Comparison of ENCODE assay signal across 9 cellular contexts in the genomic region with DNA sequence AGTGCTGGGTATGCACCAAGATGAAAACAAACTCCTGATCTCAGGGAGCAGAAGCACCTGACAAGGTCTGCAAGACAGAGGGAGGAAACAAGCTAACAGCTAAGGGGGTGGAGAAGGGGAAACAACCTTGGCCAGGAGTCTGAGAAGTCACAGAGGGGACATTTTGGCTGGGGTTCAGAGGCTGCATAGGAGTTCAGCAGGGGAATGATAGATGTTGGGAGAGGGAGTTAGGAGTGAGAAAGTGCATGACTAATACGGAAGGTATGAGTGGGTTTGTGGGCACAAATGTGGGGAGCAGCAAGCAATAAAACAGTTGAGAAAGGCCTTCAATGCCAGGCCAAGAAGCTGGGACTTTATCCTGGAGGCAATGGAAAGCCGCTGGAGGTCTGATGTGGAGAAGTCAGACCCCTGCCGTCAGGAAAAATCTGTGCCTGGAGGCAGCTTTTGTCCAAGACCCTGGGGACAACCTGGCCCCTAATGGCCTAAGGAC. TPM values are rescaled to one million over a fixed set of nuclear protein-coding genes. Genes with fewer than 3 reads are reported as not detected.
DNase-seq lines count a peak whose midpoint lies in the region; ATAC-seq and TF ChIP-seq lines count a peak whose summit lies in the region.
"Had no signal": no experiment of that assay in that cellular context is flagged by ENCODE, and none has a peak within 500 bp of the region (broad histone marks: within the 10 kb centered on the region; RNA-seq: fewer than 3 reads in every experiment).

No MANE protein-coding gene starts in this region.

- no peaks in the 10 kb centered on the region for H3K27me3 ChIP-seq in Panc1 (ENCODE audit: control insufficient read depth, insufficient read depth, low read length)
- H3K27me3 ChIP-seq in psoas muscle (ENCODE audit: insufficient read depth in 3 of 3, low read length in 2 of 3): peaks cover 0 to 12% (median 2%) of the 10 kb centered on the region in 3 donors

- H3K27ac ChIP-seq in Panc1 (ENCODE audit: low read length) (peak overlapping the region; percentile 83), psoas muscle (peak overlapping the region; percentile 10)

- peaks cover 13% of the 10 kb centered on the region for H3K36me3 ChIP-seq in Panc1 (ENCODE audit: control insufficient read depth, insufficient read depth, low read length)
- peaks cover 0 to 14% of the 10 kb centered on the region in 2 donors for H3K36me3 ChIP-seq in psoas muscle (ENCODE audit: insufficient read depth in 1 of 2, low read depth in 1 of 2)

- peak; percentile 22 for ATAC-seq in Panc1
- no peak for ATAC-seq in psoas muscle
- ATAC-seq in GM18870 (IDR thresholded peaks at IDR 0.05; ENCODE audit: unreplicated experiment): no peak
- no peak for ATAC-seq in GM18498 (IDR thresholded peaks at IDR 0.05; ENCODE audit: unreplicated experiment)
- no peak for ATAC-seq in GM21717 (IDR thresholded peaks at IDR 0.05; ENCODE audit: unreplicated experiment)
- ATAC-seq: effector memory CD8-positive, alpha-beta T cell had no signal

- WGBS in psoas muscle, 3 donors: 75 to 84% (median 83%) methylated on average over 3 of the region's 3 CpGs

- POLR2A ChIA-PET in Panc1 (lab: Charles Lee): interaction anchor here (0.9 kb wide), 1 partner anchor 57 kb away, joined by 3 read pairs; no protein-coding TSS in a partner anchor

- BruUV-seq in Panc1 (replicated peaks; lab: Mats Ljungman, UMichigan): no TSS peak

- DNase-seq in GOT3 (lab: John Stamatoyannopoulos, UW): peak; percentile 16
- DNase-seq in Panc1 (ENCODE audit: low read depth, low spot score): no peak
- peak; percentile 80 for DNase-seq in epidermal melanocyte (ENCODE audit: insufficient read length, low spot score)
- no peak for DNase-seq in psoas muscle
- DNase-seq in NCI-H345 (lab: John Stamatoyannopoulos, UW): no peak
- DNase-seq: effector memory CD8-positive, alpha-beta T cell had no signal

- TF ChIP-seq CTCF in Panc1 (IDR thresholded peaks at IDR 0.05): no peak
- TF ChIP-seq CTCF in psoas muscle (IDR thresholded peaks at IDR 0.05): no peak

- H3K4me3 ChIP-seq in Panc1 (ENCODE audit: low read depth in 2 of 2, low read length in 2 of 2) (no peak overlapping the region), psoas muscle (no peak overlapping the region)

- in situ Hi-C loops in Panc1 (cut with HindIII; ENCODE audit: low pct_unique_long_range_greater_than_20kb, low sequenced_read_pairs): no loop called here

- intact Hi-C loops in Panc1 (cut with micrococcal nuclease; ENCODE audit: unreplicated experiment): no loop called here
- intact Hi-C loops in psoas muscle (cut with DNase I): no loop called here

- CTCF ChIA-PET in Panc1 (lab: Charles Lee): no interaction called here

- no peaks in the 10 kb centered on the region for H3K9me3 ChIP-seq in Panc1 (ENCODE audit: control insufficient read depth, insufficient read depth, low read depth, low read length)
- H3K9me3 ChIP-seq in psoas muscle: no peaks in the 10 kb centered on the region

- H3K4me1 ChIP-seq in Panc1 (ENCODE audit: control insufficient read depth, insufficient read depth, low read length): peaks cover 83% of the 10 kb centered on the region
- peaks cover 20% of the 10 kb centered on the region for H3K4me1 ChIP-seq in psoas muscle

RNA-seq across cellular contexts. Expression of a gene that starts 16.4 kb away (rescaled TPM):
- total RNA-seq in Panc1 (2021; ENCODE audit: unreplicated experiment) (263 TPM), psoas muscle (1 to 10 TPM; 3.0 to 7.0 (median 3.5) TPM)
- 254 TPM for polyA plus RNA-seq in Panc1 (2012; ENCODE audit: insufficient read length)
- polyA plus RNA-seq in psoas muscle: 1 to 10 TPM; 1.3 to 8.0 (median 1.5) TPM

Comparison
In these comparisons a context has a peak if more than half of its experiments do, and no peak if none do; other contexts are left out.
1. DNase-seq: peak in GOT3 (single experiment) and epidermal melanocyte (single experiment); none in Panc1 (single experiment), psoas muscle (0 of 2) and NCI-H345 (single experiment).
2. RNA of a gene that starts 16.4 kb away (total RNA-seq): 263 TPM in Panc1 (single experiment); 3.0 to 7.0 TPM in psoas muscle; every median in the first group is over 10 times any median in the second.